Comparison of ENCODE assay signal across 13 cellular contexts in genomic region chr7:106139253-106140251, GRCh38. TPM values are rescaled to one million over a fixed set of nuclear protein-coding genes. Genes with fewer than 3 reads are reported as not detected.
DNase-seq lines count a peak whose midpoint lies in the region; ATAC-seq and TF ChIP-seq lines count a peak whose summit lies in the region.
"Had no signal": no experiment of that assay in that cellular context is flagged by ENCODE, and none has a peak within 500 bp of the region (broad histone marks: within the 10 kb centered on the region; RNA-seq: fewer than 3 reads in every experiment).

No MANE protein-coding gene starts in this region.

- no peak for TF ChIP-seq CTCF in WERI-Rb-1 (IDR thresholded peaks at IDR 0.05; ENCODE audit: low read depth, low read length)
- TF ChIP-seq CTCF in retinal pigment epithelial cell (conservative IDR thresholded peaks at IDR 0.05; ENCODE audit: low read depth, low read length) = no peak

- peak overlapping the region; percentile 92 for H3K27ac ChIP-seq in WERI-Rb-1

- intact Hi-C loops in left ventricle myocardium superior (cut with micrococcal nuclease) = no loop called here

- no peaks in the 10 kb centered on the region for H3K36me3 ChIP-seq in WERI-Rb-1
- H3K36me3 ChIP-seq: MG63, upper lobe of left lung had no signal

- ATAC-seq in left ventricle myocardium superior = peak; percentile 93

- no peaks in the 10 kb centered on the region for H3K9me3 ChIP-seq in WERI-Rb-1 (ENCODE audit: severe bottlenecking)
- H3K9me3 ChIP-seq: MG63, upper lobe of left lung had no signal

- DNase-seq in GM04504 (ENCODE audit: low read depth) (peak; percentile 17), WERI-Rb-1 (peak; percentile 52), left ventricle myocardium superior (no peak), retinal pigment epithelial cell (ENCODE audit: low read depth) (peak; percentile 49), T-helper 9 cell (no peak), NOMO-1 treated with dmso at 0.1 percent for 144 hours (lab: John Stamatoyannopoulos, UW; ENCODE audit: unreplicated experiment) (no peak), DMS79 (lab: John Stamatoyannopoulos, UW) (no peak), NCI-H2029 treated with DMSO at 0.1 percent for 48 hours (lab: John Stamatoyannopoulos, UW) (no peak)
- DNase-seq: activated B cell treated with CpG ODN at 0.5 μM for 24 hours; activated naive CD4-positive, alpha-beta T cell treated with Interleukin-2 at 50 U/mL for 16 hours; MG63; stimulated activated CD4-positive, alpha-beta T cell treated with anti-CD3 and anti-CD28 coated beads, Interleukin-2, amount 100 ng/mL, for 24 hours had no signal

- no peaks in the 10 kb centered on the region for H3K27me3 ChIP-seq in WERI-Rb-1 (ENCODE audit: insufficient read depth, low read depth, severe bottlenecking)
- H3K27me3 ChIP-seq: MG63, upper lobe of left lung had no signal

- peak overlapping the region; percentile 39 for H3K4me3 ChIP-seq in WERI-Rb-1 (ENCODE audit: low read depth, low read length)
- no peak overlapping the region for H3K4me3 ChIP-seq in retinal pigment epithelial cell (ENCODE audit: low read length)
- H3K4me3 ChIP-seq: MG63, upper lobe of left lung had no signal

RNA-seq across cellular contexts. Expression of gene SYPL1, which starts 27.4 kb away (rescaled TPM):
- total RNA-seq in left ventricle myocardium superior = 96.3 TPM

Comparison
In these comparisons a context has a peak if more than half of its experiments do, and no peak if none do; other contexts are left out.
1. DNase-seq: peak in GM04504 (single experiment), WERI-Rb-1 (single experiment) and retinal pigment epithelial cell (single experiment); none in left ventricle myocardium superior (single experiment), T-helper 9 cell (single experiment), NOMO-1 treated with dmso at 0.1 percent for 144 hours (single experiment), DMS79 (single experiment) and NCI-H2029 treated with DMSO at 0.1 percent for 48 hours (single experiment).